Comparison of ENCODE assay signal across 1 cellular context in genomic region chr9:250625-251024, GRCh38.
TF ChIP-seq lines count a peak whose summit lies in the region.

No MANE protein-coding gene starts in this region.

TF ChIP-seq in SK-N-SH, 30 proteins besides CTCF, POLR2A, EP300 and RAD21 (continued from another document):
- no peak for TF ChIP-seq SMC3 (IDR thresholded peaks at IDR 0.05; ENCODE audit: low read depth, low read length)
- TF ChIP-seq NRF1 (IDR thresholded peaks at IDR 0.05; ENCODE audit: low read depth, low read length), result no peak
